In the genomic region with DNA sequence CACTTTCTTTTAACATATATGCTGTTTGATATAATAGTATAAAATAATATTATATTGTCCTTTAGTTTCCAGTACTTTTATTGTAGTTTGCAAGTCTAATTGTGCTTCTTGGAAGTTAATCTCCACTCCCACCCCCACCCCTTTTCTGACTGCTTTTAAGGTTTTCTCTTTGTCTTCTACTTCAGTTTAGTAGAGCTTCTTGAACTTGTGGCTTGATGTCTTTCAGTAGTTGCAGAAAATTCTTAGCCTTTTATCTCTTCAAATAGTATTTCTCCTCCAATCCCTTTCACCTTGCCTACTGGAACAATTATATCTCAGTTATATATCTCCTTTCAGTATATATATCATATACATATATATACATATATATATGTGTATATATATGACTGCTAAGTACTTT, we compare ENCODE assay signal across 34 cellular contexts.
"Had no signal": no experiment of that assay in that cellular context is flagged by ENCODE, and none has a peak within 500 bp of the region (broad histone marks: within the 10 kb centered on the region; RNA-seq: fewer than 3 reads in every experiment).

No MANE protein-coding gene starts in this region.

- H3K27me3 ChIP-seq: MG63 had no signal

- DNase-seq: Karpas-422, Kasumi-1, MG63, MM.1S, MV-4-11, NCI-H1048, NCI-H1092, NCI-H1092 treated with DMSO at 0.1 percent for 48 hours, NCI-H1105, NCI-H1105 treated with DMSO at 0.1 percent for 48 hours, NCI-H1417, NCI-H1417 treated with DMSO at 0.1 percent for 48 hours, NCI-H1436, NCI-H1436 treated with DMSO at 0.1 percent for 48 hours, NCI-H146, NCI-H1694, NCI-H1694 treated with DMSO at 0.1 percent for 48 hours, NCI-H187, NCI-H187 treated with DMSO at 0.1 percent for 48 hours, NCI-H1930, NCI-H2029, NCI-H2029 treated with DMSO at 0.1 percent for 48 hours, NCI-H2081, NCI-H2081 treated with DMSO at 0.1 percent for 48 hours, NCI-H2171, NCI-H2227 treated with DMSO at 0.1 percent for 48 hours, NCI-H226, NCI-H345, NCI-H446, NCI-H446 treated with DMSO at 0.1 percent for 48 hours, NCI-H510A, NCI-H510A treated with DMSO at 0.1 percent for 48 hours, NCI-H524, NCI-H524 treated with DMSO at 0.1 percent for 48 hours had no signal

- H3K4me3 ChIP-seq: MG63 had no signal
